In the genomic region with DNA sequence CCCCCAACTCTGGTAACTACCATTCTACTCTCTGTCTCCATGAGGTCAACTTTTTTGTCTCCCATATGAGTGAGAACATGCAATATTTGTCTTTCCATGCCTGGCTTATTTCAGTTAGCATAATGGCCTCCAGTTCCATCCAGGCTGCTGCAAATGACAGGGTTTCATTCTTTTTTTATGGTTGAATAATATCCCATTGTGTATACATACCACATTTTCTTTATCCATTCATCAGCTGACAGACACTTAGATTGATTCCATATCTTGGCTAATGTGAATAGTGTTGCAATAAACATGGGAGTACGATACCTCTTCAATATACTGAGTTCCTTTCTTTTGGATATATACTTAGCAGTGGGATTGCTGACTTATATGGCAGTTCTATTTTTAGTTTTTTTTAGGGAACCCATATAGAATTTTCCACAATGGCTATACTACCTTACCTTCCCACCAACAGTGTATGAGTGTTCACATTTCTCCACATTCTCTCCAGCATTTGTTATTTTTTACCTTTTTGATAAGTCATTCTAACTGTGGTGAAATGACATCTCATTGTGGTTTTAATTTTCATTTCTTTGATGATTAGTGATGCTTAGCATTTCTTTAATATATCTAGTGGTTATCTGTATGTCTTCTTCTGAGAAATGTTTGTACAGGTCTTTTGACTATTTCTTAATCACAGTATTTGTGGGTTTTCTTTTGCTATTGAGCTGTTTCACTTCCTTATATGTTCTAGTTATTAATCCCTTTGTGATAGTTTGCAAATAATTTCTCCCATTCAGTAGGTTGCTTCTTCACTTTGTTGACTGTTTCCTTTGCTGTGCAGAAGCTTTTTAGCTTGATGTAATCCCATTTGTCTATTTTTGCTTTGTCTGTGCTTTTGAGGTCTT, we compare ENCODE assay signal across 2 cellular contexts.
TF ChIP-seq lines count a peak whose summit lies in the region.

No MANE protein-coding gene starts in this region.

TF ChIP-seq in GM12891, 5 proteins besides CTCF, POLR2A, EP300 and RAD21:
- TF ChIP-seq SPI1 (IDR thresholded peaks at IDR 0.05; ENCODE audit: low read depth, low read length) (peak; percentile 76), POU2F2 (IDR thresholded peaks at IDR 0.05; ENCODE audit: low read depth, low read length) (no peak)
TF ChIP-seq in GM12891: peak in this region for 1.

TF ChIP-seq in GM12878, 131 proteins besides CTCF, POLR2A, EP300 and RAD21:
- TF ChIP-seq CEBPB (IDR thresholded peaks at IDR 0.05; ENCODE audit: borderline replicate concordance in 1 of 2, low read depth in 2 of 2, low read length in 2 of 2) (no peak), PML (IDR thresholded peaks at IDR 0.05; ENCODE audit: low read length) (no peak), POU2F2 (IDR thresholded peaks at IDR 0.05; ENCODE audit: borderline replicate concordance, low read depth, low read length) (no peak), SPI1 (IDR thresholded peaks at IDR 0.05; ENCODE audit: borderline replicate concordance, insufficient read depth, low read depth, low read length) (peak; percentile 73; the same call in 1 of the 2 replicates), CREM (IDR thresholded peaks at IDR 0.05; ENCODE audit: low read depth) (no peak), JUNB (IDR thresholded peaks at IDR 0.05) (0 out of 2 replicates have a peak, but pooled peaks have one; percentile 18), MTA2 (IDR thresholded peaks at IDR 0.05; ENCODE audit: low read depth) (peak; percentile 57; the same call in 1 of the 2 replicates), POLR2AphosphoS5 (IDR thresholded peaks at IDR 0.05; ENCODE audit: low read length) (no peak), RUNX3 (IDR thresholded peaks at IDR 0.05; ENCODE audit: low read length) (peak; percentile 25; the same call in 1 of the 2 replicates)
- TF ChIP-seq, protein P1, sequence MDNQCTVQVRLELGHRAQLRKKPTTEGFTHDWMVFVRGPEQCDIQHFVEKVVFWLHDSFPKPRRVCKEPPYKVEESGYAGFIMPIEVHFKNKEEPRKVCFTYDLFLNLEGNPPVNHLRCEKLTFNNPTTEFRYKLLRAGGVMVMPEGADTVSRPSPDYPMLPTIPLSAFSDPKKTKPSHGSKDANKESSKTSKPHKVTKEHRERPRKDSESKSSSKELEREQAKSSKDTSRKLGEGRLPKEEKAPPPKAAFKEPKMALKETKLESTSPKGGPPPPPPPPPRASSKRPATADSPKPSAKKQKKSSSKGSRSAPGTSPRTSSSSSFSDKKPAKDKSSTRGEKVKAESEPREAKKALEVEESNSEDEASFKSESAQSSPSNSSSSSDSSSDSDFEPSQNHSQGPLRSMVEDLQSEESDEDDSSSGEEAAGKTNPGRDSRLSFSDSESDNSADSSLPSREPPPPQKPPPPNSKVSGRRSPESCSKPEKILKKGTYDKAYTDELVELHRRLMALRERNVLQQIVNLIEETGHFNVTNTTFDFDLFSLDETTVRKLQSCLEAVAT (IDR thresholded peaks at IDR 0.05) = no peak
- TF ChIP-seq, protein P2, sequence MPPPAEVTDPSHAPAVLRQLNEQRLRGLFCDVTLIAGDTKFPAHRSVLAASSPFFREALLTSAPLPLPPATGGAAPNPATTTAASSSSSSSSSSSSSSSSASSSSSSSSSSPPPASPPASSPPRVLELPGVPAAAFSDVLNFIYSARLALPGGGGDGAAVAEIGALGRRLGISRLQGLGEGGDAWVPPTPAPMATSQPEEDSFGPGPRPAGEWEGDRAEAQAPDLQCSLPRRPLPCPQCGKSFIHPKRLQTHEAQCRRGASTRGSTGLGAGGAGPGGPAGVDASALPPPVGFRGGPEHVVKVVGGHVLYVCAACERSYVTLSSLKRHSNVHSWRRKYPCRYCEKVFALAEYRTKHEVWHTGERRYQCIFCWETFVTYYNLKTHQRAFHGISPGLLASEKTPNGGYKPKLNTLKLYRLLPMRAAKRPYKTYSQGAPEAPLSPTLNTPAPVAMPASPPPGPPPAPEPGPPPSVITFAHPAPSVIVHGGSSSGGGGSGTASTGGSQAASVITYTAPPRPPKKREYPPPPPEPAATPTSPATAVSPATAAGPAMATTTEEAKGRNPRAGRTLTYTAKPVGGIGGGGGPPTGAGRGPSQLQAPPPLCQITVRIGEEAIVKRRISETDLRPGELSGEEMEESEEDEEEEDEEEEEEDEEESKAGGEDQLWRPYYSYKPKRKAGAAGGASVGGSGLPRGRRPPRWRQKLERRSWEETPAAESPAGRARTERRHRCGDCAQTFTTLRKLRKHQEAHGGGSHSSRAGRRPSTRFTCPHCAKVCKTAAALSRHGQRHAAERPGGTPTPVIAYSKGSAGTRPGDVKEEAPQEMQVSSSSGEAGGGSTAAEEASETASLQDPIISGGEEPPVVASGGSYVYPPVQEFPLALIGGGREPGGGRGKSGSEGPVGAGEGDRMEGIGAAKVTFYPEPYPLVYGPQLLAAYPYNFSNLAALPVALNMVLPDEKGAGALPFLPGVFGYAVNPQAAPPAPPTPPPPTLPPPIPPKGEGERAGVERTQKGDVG (CRISPR knock-in tag; IDR thresholded peaks at IDR 0.05) = no peak
- TF ChIP-seq, protein P3, sequence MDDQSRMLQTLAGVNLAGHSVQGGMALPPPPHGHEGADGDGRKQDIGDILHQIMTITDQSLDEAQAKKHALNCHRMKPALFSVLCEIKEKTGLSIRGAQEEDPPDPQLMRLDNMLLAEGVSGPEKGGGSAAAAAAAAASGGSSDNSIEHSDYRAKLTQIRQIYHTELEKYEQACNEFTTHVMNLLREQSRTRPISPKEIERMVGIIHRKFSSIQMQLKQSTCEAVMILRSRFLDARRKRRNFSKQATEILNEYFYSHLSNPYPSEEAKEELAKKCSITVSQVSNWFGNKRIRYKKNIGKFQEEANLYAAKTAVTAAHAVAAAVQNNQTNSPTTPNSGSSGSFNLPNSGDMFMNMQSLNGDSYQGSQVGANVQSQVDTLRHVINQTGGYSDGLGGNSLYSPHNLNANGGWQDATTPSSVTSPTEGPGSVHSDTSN (IDR thresholded peaks at IDR 0.05; ENCODE audit: insufficient replicate concordance, low read depth, low read length) = no peak
